19 cellular contexts compared by ENCODE assay signal in genomic region chr11:13107544-13108044, GRCh38.
"Had no signal": no experiment of that assay in that cellular context is flagged by ENCODE, and none has a peak within 500 bp of the region (broad histone marks: within the 10 kb centered on the region; RNA-seq: fewer than 3 reads in every experiment).

No MANE protein-coding gene starts in this region.

- H3K27me3 ChIP-seq: colonic mucosa, foreskin keratinocyte, gastroesophageal sphincter, left lung had no signal

- H3K9me3 ChIP-seq: colonic mucosa, esophagus muscularis mucosa, gastroesophageal sphincter, heart right ventricle, left lung, lower lobe of right lung had no signal

- DNase-seq: colonic mucosa; cortex of kidney; effector CD8-positive, alpha-beta T cell; effector memory CD8-positive, alpha-beta T cell; foreskin keratinocyte; heart right ventricle; hippocampal formation; left cardiac atrium; left lung; left ventricle myocardium superior; lower lobe of right lung; mesenchymal stem cell; midbrain had no signal

- H3K27ac ChIP-seq: colonic mucosa, esophagus muscularis mucosa, gastroesophageal sphincter, heart right ventricle, left lung, lower lobe of right lung had no signal

- H3K36me3 ChIP-seq: colonic mucosa, esophagus muscularis mucosa, gastroesophageal sphincter, heart right ventricle, left lung, lower lobe of right lung had no signal

- FAIRE-seq: endothelial cell of umbilical vein, frontal cortex, islet of Langerhans, keratinocyte had no signal

- H3K4me1 ChIP-seq: colonic mucosa, left lung had no signal

- ATAC-seq: effector memory CD8-positive, alpha-beta T cell; gastroesophageal sphincter; heart right ventricle; left cardiac atrium; left lung; left ventricle myocardium superior; lower lobe of right lung had no signal

- H3K4me3 ChIP-seq: colonic mucosa, esophagus muscularis mucosa, gastroesophageal sphincter, heart right ventricle, left lung, lower lobe of right lung had no signal
